25 cellular contexts compared by ENCODE assay signal in genomic region chr12:117352260-117352659, GRCh38. TPM values are rescaled to one million over a fixed set of nuclear protein-coding genes. Genes with fewer than 3 reads are reported as not detected.
"Had no signal": no experiment of that assay in that cellular context is flagged by ENCODE, and none has a peak within 500 bp of the region (broad histone marks: within the 10 kb centered on the region; RNA-seq: fewer than 3 reads in every experiment).

No MANE protein-coding gene starts in this region.

- DNase-seq: activated CD4-positive, alpha-beta T cell treated with anti-CD3 and anti-CD28 coated beads for 4 hours; activated CD4-positive, alpha-beta T cell treated with anti-CD3 and anti-CD28 coated beads, Interleukin-2, amount 50 U/mL, for 4 hours; activated naive CD4-positive, alpha-beta T cell; activated T-cell treated with anti-CD3 and anti-CD28 coated beads for 4 hours; activated T-cell treated with anti-CD3 and anti-CD28 coated beads, Interleukin-2, amount 50 U/mL, for 72 hours; dermis blood vessel endothelial cell; effector CD4-positive, alpha-beta T cell; foreskin keratinocyte; heart left ventricle; hypothalamus; lower lobe of right lung; mesenchymal stem cell; natural killer cell; stimulated activated CD4-positive, alpha-beta T cell treated with anti-CD3 and anti-CD28 coated beads, Interleukin-4, amount 100 ng/mL, for 24 hours; stimulated activated naive CD8-positive, alpha-beta T cell treated with anti-CD3 and anti-CD28 coated beads, Interleukin-15, amount 100 ng/mL, for 72 hours; substantia nigra had no signal

- ATAC-seq: activated naive CD4-positive, alpha-beta T cell treated with anti-CD3 and anti-CD28 coated beads, Interleukin-2, amount 50 U/mL, for 72 hours; activated T-cell treated with anti-CD3 and anti-CD28 coated beads, Interleukin-2, amount 50 U/mL, for 72 hours; foreskin keratinocyte; heart left ventricle; natural killer cell; sciatic nerve; stimulated activated memory B cell treated with anti-CD40 and anti-IgM and Interleukin-4, amounts not matched to agents 10 μg/mL and 1 μg/mL and 100 μg/mL, for 72 hours; stimulated activated naive CD8-positive, alpha-beta T cell treated with anti-CD3 and anti-CD28 coated beads, Interleukin-15, amount 100 ng/mL, for 72 hours had no signal

- H3K27me3 ChIP-seq: foreskin keratinocyte, upper lobe of left lung had no signal

- H3K9me3 ChIP-seq: esophagus muscularis mucosa, heart left ventricle, lower lobe of right lung, upper lobe of left lung had no signal

- H3K4me3 ChIP-seq: esophagus muscularis mucosa, heart left ventricle, lower lobe of right lung, skin epidermis, upper lobe of left lung had no signal

- H3K36me3 ChIP-seq: esophagus muscularis mucosa, heart left ventricle, lower lobe of right lung, upper lobe of left lung had no signal

- H3K4me1 ChIP-seq: esophagus muscularis mucosa, heart left ventricle, lower lobe of right lung, upper lobe of left lung had no signal

- H3K27ac ChIP-seq: esophagus muscularis mucosa, foreskin keratinocyte, heart left ventricle, lower lobe of right lung, skin epidermis, upper lobe of left lung, VCaP had no signal

RNA-seq across cellular contexts. Expression of gene NOS1, which starts 9.2 kb away (rescaled TPM):
- total RNA-seq: activated T-cell treated with anti-CD3 and anti-CD28 coated beads, Interleukin-2, amount 50 U/mL, for 72 hours; dermis blood vessel endothelial cell; mononuclear cell; natural killer cell; osteoblast had no signal
